Comparison of ENCODE assay signal across 20 cellular contexts in the genomic region with DNA sequence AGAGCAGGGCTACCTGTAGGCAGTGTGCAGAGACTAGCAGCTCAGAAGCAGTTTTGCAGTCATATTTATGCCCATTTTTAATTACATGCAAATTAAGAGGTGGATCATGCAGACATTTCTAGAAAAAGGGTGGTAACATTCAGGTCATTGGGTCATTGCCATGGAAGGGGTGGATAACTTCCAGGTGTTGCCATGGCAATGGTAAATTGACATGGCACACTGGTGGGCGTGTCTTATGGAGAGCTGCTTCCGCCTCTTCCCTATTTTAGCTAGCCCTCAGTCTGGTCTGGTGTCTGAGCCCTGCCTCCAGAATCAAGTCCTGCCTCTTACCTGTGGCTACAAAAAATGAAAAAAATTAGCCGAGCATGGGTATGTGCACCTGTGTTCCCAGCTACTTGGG. TPM values are rescaled to one million over a fixed set of nuclear protein-coding genes. Genes with fewer than 3 reads are reported as not detected.
DNase-seq lines count a peak whose midpoint lies in the region; FAIRE-seq and TF ChIP-seq lines count a peak whose summit lies in the region.
"Had no signal": no experiment of that assay in that cellular context is flagged by ENCODE, and none has a peak within 500 bp of the region (broad histone marks: within the 10 kb centered on the region; RNA-seq: fewer than 3 reads in every experiment).

No MANE protein-coding gene starts in this region.

- DNase-seq in DMS53 (lab: John Stamatoyannopoulos, UW) (peak; percentile 42), DMS53 treated with DMSO at 0.1 percent for 48 hours (lab: John Stamatoyannopoulos, UW; ENCODE audit: unreplicated experiment) (no peak), NCI-H774 (lab: John Stamatoyannopoulos, UW) (peak; percentile 19), substantia nigra (lab: John Stamatoyannopoulos, UW) (peak in 1 of 49 donors; percentile 16), GM12892 (ENCODE audit: insufficient read length) (no peak), NCI-H1694 treated with DMSO at 0.1 percent for 48 hours (lab: John Stamatoyannopoulos, UW) (no peak)
- DNase-seq in activated effector memory CD4-positive, alpha-beta T cell treated with Interleukin-2 at 50 U/mL for 16 hours: no peak
- DNase-seq: activated B cell treated with CpG ODN at 0.5 μM for 24 hours; activated CD4-positive, alpha-beta T cell treated with anti-CD3 and anti-CD28 coated beads, Interleukin-2, amount 50 U/mL, for 48 hours; activated CD8-positive, alpha-beta memory T cell treated with anti-CD3 and anti-CD28 coated beads, Interleukin-2, amount 50 U/mL, for 4 hours; cerebellar nuclear complex; NCI-H1436; NCI-H524 treated with DMSO at 0.1 percent for 48 hours; stimulated activated CD4-positive, alpha-beta T cell treated with anti-CD3 and anti-CD28 coated beads, Interleukin-15, amount 100 ng/mL, for 24 hours; stimulated activated naive CD8-positive, alpha-beta T cell treated with anti-CD3 and anti-CD28 coated beads, Interleukin-15, amount 100 ng/mL, for 72 hours; transverse colon had no signal

- FAIRE-seq in GM12892 (lab: Jason Lieb, UNC): no peak
- FAIRE-seq: GM12891 had no signal

- TF ChIP-seq POLR2A in GM12892 (IDR thresholded peaks at IDR 0.05; ENCODE audit: low read depth, low read length): no peak

- H3K27ac ChIP-seq in cingulate gyrus (ENCODE audit: low read depth, low read length) (peak overlapping the region; percentile 88), substantia nigra (ENCODE audit: low read depth, low read length, poor library complexity, severe bottlenecking) (peak overlapping the region; percentile 69)
- H3K27ac ChIP-seq: psoas muscle, RWPE1, transverse colon had no signal

RNA-seq across cellular contexts. Expression of a gene that starts 2.8 kb away (rescaled TPM):
- polyA plus RNA-seq in GM12892 (2012; ENCODE audit: missing spikeins): 0.36 TPM
- polyA plus RNA-seq: psoas muscle had no signal

RNA-seq across cellular contexts. Expression of a gene that starts 54.7 kb away (rescaled TPM):
- not detected for polyA plus RNA-seq in GM12892 (2012; ENCODE audit: missing spikeins)

RNA-seq across cellular contexts. Expression of a gene that starts 57.9 kb away (rescaled TPM):
- polyA plus RNA-seq in GM12892 (2012; ENCODE audit: missing spikeins): 5.6 TPM

Comparison
In these comparisons a context has a peak if more than half of its experiments do, and no peak if none do; other contexts are left out.
1. DNase-seq: peak in DMS53 (single experiment) and NCI-H774 (single experiment); none in DMS53 treated with DMSO at 0.1 percent for 48 hours (single experiment), GM12892 (single experiment), activated effector memory CD4-positive, alpha-beta T cell treated with Interleukin-2 at 50 U/mL for 16 hours (single experiment) and NCI-H1694 treated with DMSO at 0.1 percent for 48 hours (single experiment).